ENCODE assay signal across 8 cellular contexts in the genomic region with DNA sequence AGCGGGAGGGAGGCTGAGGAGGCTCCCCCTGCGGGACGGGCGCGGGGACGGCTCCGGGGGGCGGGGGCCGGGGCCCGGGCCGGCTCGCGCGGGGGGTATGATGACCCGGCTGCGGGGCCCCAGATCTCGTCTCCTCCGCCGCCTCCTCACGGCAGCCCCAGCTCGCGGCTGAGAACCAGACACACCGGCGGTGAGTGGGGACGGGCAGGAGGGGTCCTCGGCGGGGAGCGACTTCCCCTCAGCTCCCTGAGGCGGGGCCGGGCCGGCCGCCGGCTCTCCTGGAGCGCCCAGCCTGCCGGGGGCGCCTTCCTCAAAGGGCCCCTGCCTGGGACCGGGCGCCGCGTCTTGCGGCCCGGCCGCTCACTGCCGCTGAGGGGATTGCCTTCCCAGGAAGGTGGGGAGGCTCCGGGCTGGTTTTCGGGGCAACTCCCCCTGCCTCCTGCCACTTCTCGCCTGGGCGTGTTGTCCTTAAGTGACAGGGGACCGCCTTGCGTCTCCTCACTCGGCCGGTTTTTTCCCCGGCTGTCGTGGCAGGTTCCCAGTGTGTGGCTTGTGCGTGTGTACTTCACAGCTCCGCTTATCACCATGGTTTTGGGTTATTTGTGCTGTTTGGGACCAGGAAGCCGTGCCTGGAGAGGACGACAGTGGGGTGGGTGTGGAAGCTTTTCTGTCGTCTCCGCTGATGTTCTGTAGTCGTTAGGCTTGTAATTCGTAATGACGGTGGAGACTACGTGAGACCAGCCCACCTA. TPM values are rescaled to one million over a fixed set of nuclear protein-coding genes. Genes with fewer than 3 reads are reported as not detected.
DNase-seq lines count a peak whose midpoint lies in the region; ATAC-seq, FAIRE-seq and TF ChIP-seq lines count a peak whose summit lies in the region.

No MANE protein-coding gene starts in this region.

- H3K79me2 ChIP-seq in HepG2 (ENCODE audit: insufficient read depth, low read length): peaks cover 51% of the 10 kb centered on the region

- no peaks in the 10 kb centered on the region for H3K36me3 ChIP-seq in HepG2 (replicated peaks in 1 of 2; ENCODE audit: control insufficient read depth in 1 of 2, insufficient read depth in 2 of 2, low read length in 2 of 2)

- H3K9ac ChIP-seq in HepG2 (ENCODE audit: insufficient read depth, low read depth, low read length): peak overlapping the region; percentile 96

- peak; percentile 61 for DNase-seq in ELF-1 (ENCODE audit: low read depth, low spot score)
- DNase-seq in HuH-7 (ENCODE audit: low spot score): peak; percentile 34
- DNase-seq in activated CD4-positive, alpha-beta T cell treated with anti-CD3 and anti-CD28 coated beads for 36 hours: peak; percentile 82
- peak; percentile 45 for DNase-seq in cerebellum (ENCODE audit: low spot score)
- no peak for DNase-seq in HepG2 (ENCODE audit: low spot score)
- peak; percentile 29 to 43 (median 35) for DNase-seq in stimulated activated CD4-positive, alpha-beta T cell treated with anti-CD3 and anti-CD28 coated beads, TNF-alpha, amount 100 ng/mL, for 1 hour (ENCODE audit: low read depth in 3 of 3, low spot score in 1 of 3)
- no peak for DNase-seq in NCI-H128 (lab: John Stamatoyannopoulos, UW; ENCODE audit: unreplicated experiment)

- no peaks in the 10 kb centered on the region for H3K9me3 Mint-ChIP-seq in activated CD4-positive, alpha-beta T cell treated with anti-CD3 and anti-CD28 coated beads for 36 hours (ENCODE audit: low read depth)

- H3K9me3 ChIP-seq in HepG2 (ENCODE audit: low read length): no peaks in the 10 kb centered on the region

- BruUV-seq in HepG2 (replicated peaks; lab: Mats Ljungman, UMichigan): no TSS peak

- peak overlapping the region; percentile 99 for H3K27ac ChIP-seq in HepG2 (ENCODE audit: extremely low read length, insufficient read depth, low read length)

- CTCF ChIA-PET in activated CD4-positive, alpha-beta T cell treated with anti-CD3 and anti-CD28 coated beads for 36 hours (lab: Charles Lee): interaction anchor here (0.9 to 13.6 kb wide), 13 partner anchors 10 to 118 kb away, joined by 3 to 155 read pairs (median 5); partner anchors contain the start of genes AP4B1, DCLRE1B and RSBN1
- CTCF ChIA-PET in HepG2 (lab: Yijun Ruan, JAX; ENCODE audit: low intra/inter-chr PET ratio, low total read pairs): interaction anchor here (1.1 kb wide), 1 partner anchor 25 kb away, joined by 3 read pairs; the partner anchor contains the start of genes AP4B1 and DCLRE1B

- no peaks in the 10 kb centered on the region; a peak in 1 of 5 replicates for H3K27me3 ChIP-seq in HepG2 (ENCODE audit: control insufficient read depth in 1 of 2, insufficient read depth in 2 of 2, low read length in 2 of 2)

- intact Hi-C loops in activated CD4-positive, alpha-beta T cell treated with anti-CD3 and anti-CD28 coated beads for 36 hours (cut with DNase I, micrococcal nuclease): loop anchor here (1.0 to 5.0 kb wide), 14 partner anchors 17 to 1311 kb away; partner anchors contain the start of genes DCLRE1B (in 2 of the 2), OLFML3 (in 2 of the 2), PTPN22 (in 2 of the 2) and RSBN1 (in 2 of the 2)
- intact Hi-C loops in HepG2 (cut with micrococcal nuclease; ENCODE audit: unreplicated experiment): loop anchor here (1.0 to 2.0 kb wide), 3 partner anchors 19 to 95 kb away; partner anchors contain the start of gene DCLRE1B

- peaks cover 58% of the 10 kb centered on the region for H3K4me1 ChIP-seq in HepG2 (ENCODE audit: insufficient read depth, low read length)

- no peaks in the 10 kb centered on the region for H3K27me3 Mint-ChIP-seq in activated CD4-positive, alpha-beta T cell treated with anti-CD3 and anti-CD28 coated beads for 36 hours

- peak overlapping the region; percentile 84 for H3K4me3 Mint-ChIP-seq in activated CD4-positive, alpha-beta T cell treated with anti-CD3 and anti-CD28 coated beads for 36 hours

- peaks cover 11% of the 10 kb centered on the region for H3K36me3 Mint-ChIP-seq in activated CD4-positive, alpha-beta T cell treated with anti-CD3 and anti-CD28 coated beads for 36 hours (ENCODE audit: low read depth)

- 0% methylated on average over 19 of the region's 64 CpGs for WGBS in HepG2 (ENCODE audit: low lambda C conversion rate)

- peak; percentile 37 for TF ChIP-seq CTCF in HepG2 (CRISPR knock-in tag; IDR thresholded peaks at IDR 0.05)

- peak overlapping the region; percentile 90 for H3K27ac Mint-ChIP-seq in activated CD4-positive, alpha-beta T cell treated with anti-CD3 and anti-CD28 coated beads for 36 hours

- peak; percentile 34; the same call in 1 of the 2 replicates for TF ChIP-seq RAD21 in HepG2 (CRISPR knock-in tag; IDR thresholded peaks at IDR 0.05)

- H2AFZ ChIP-seq in HepG2 (ENCODE audit: low read length): no peak overlapping the region

- peak overlapping the region; percentile 90 to 99 (median 99) for H3K4me3 ChIP-seq in HepG2 (replicated peaks in 1 of 3; ENCODE audit: insufficient read depth in 1 of 3, low read depth in 2 of 3, low read length in 3 of 3)

- no peak for FAIRE-seq in HepG2 (lab: Jason Lieb, UNC)

- H3K4me2 ChIP-seq in HepG2 (ENCODE audit: low read depth, low read length): peak overlapping the region; percentile 81

- ATAC-seq in GM21447 (IDR thresholded peaks at IDR 0.05; ENCODE audit: unreplicated experiment) (peak; percentile 26), HepG2 (peak; percentile 56)
- ATAC-seq in activated CD4-positive, alpha-beta T cell treated with anti-CD3 and anti-CD28 coated beads for 36 hours: peak; percentile 40

- peak in 1 of 2 experiments; percentile 24; a peak in 1 of 4 replicates for TF ChIP-seq POLR2A in HepG2 (IDR thresholded peaks at IDR 0.05; ENCODE audit: insufficient read depth in 1 of 2, low read depth in 2 of 2, low read length in 2 of 2)

- POLR2A ChIA-PET in activated CD4-positive, alpha-beta T cell treated with anti-CD3 and anti-CD28 coated beads for 36 hours (lab: Charles Lee): interaction anchor here (0.6 to 4.3 kb wide), 16 partner anchors 10 to 1159 kb away, joined by 3 to 78 read pairs (median 4); partner anchors contain the start of genes AP4B1, DCLRE1B, PHTF1 and RSBN1
- POLR2A ChIA-PET in HepG2 (lab: Yijun Ruan, JAX): interaction anchor here (0.7 to 4.4 kb wide), 11 partner anchors 9 to 171 kb away, joined by 3 to 102 read pairs (median 5); partner anchors contain the start of genes AP4B1, DCLRE1B, PHTF1 and RSBN1

- H3K4me1 Mint-ChIP-seq in activated CD4-positive, alpha-beta T cell treated with anti-CD3 and anti-CD28 coated beads for 36 hours: peaks cover 46% of the 10 kb centered on the region

- TF ChIP-seq EP300 in HepG2 (IDR thresholded peaks at IDR 0.05; ENCODE audit: low read depth in 2 of 2, low read length in 2 of 2): no peak
- TF ChIP-seq EP300 in HepG2 (CRISPR knock-in tag; IDR thresholded peaks at IDR 0.05; ENCODE audit: borderline replicate concordance): no peak

- peaks cover 17% of the 10 kb centered on the region for H4K20me1 ChIP-seq in HepG2 (ENCODE audit: insufficient read depth, low read length)

- in situ Hi-C loops in HepG2 (cut with HindIII; ENCODE audit: extremely low pct_ligation_motif_present, low pct_unique_long_range_greater_than_20kb): no loop called here

RNA-seq across cellular contexts. Expression of gene HIPK1, which starts 0.8 kb away (rescaled TPM):
- total RNA-seq in activated CD4-positive, alpha-beta T cell treated with anti-CD3 and anti-CD28 coated beads for 36 hours: 10 to 100 TPM; 42.2 to 50.3 TPM
- total RNA-seq in cerebellum: 46.9 TPM
- 20.8 and 28.9 TPM in 2 replicates for total RNA-seq in HepG2 (2016; rRNA removed; fragmentation: Illumina TruSeq; extraction: Trizol)
- 2.6 and 3.3 TPM in 2 replicates for total RNA-seq in HepG2 (2016; cell fraction: cytosol; rRNA removed; fragmentation: Illumina TruSeq; extraction: Trizol; ENCODE audit: low read depth)
- 21.2 and 27.9 TPM in 2 replicates for total RNA-seq in HepG2 (2016; cell fraction: insoluble cytoplasmic fraction; rRNA removed; fragmentation: Illumina TruSeq; extraction: Trizol)
- 9.1 and 10.1 TPM in 2 replicates for total RNA-seq in HepG2 (2016; cell fraction: membrane; rRNA removed; fragmentation: Illumina TruSeq; extraction: Trizol)
- 17.6 and 20.7 TPM in 2 replicates for total RNA-seq in HepG2 (2016; cell fraction: nucleus; rRNA removed; fragmentation: Illumina TruSeq; extraction: Trizol)
- 31.8 and 33.4 TPM in 2 replicates for polyA plus RNA-seq in HepG2 (2011; rRNA removed)
- 23.7 and 24.9 TPM in 2 replicates for polyA plus RNA-seq in HepG2 (2011; cell fraction: cytosol; rRNA removed)
- polyA plus RNA-seq in HepG2 (2011; cell fraction: nucleus; rRNA removed): 27.2 and 33.2 TPM in 2 replicates
- polyA plus RNA-seq in HepG2 (2012): 17.6 and 21.9 TPM in 2 replicates
- 0.47 and 0.53 TPM in 2 replicates for polyA plus RNA-seq in HepG2 (2016; cell fraction: cytosol; fragmentation: Illumina TruSeq; extraction: Trizol; ENCODE audit: low read depth)
- 22.0 and 23.3 TPM in 2 replicates for polyA plus RNA-seq in HepG2 (2016; cell fraction: insoluble cytoplasmic fraction; fragmentation: Illumina TruSeq; extraction: Trizol; ENCODE audit: low read depth)
- polyA plus RNA-seq in HepG2 (2016; cell fraction: membrane; fragmentation: Illumina TruSeq; extraction: Trizol; ENCODE audit: low read depth): 3.1 and 4.1 TPM in 2 replicates
- 21.7 and 22.1 TPM in 2 replicates for polyA plus RNA-seq in HepG2 (2016; cell fraction: nucleus; fragmentation: Illumina TruSeq; extraction: Trizol; ENCODE audit: insufficient read depth, low read depth)
- 188 and 239 TPM in 2 replicates for polyA minus RNA-seq in HepG2 (2011; rRNA and poly(A)+ RNA removed; ENCODE audit: low replicate concordance)
- 49.5 and 56.5 TPM in 2 replicates for polyA minus RNA-seq in HepG2 (2011; cell fraction: cytosol; rRNA and poly(A)+ RNA removed)
- 32.8 and 43.5 TPM in 2 replicates for polyA minus RNA-seq in HepG2 (2011; cell fraction: nucleus; rRNA and poly(A)+ RNA removed)

RNA-seq across cellular contexts. Expression of gene DCLRE1B, which starts 24.8 kb away (rescaled TPM):
- total RNA-seq in activated CD4-positive, alpha-beta T cell treated with anti-CD3 and anti-CD28 coated beads for 36 hours: 10 to 100 TPM; 18.2 to 21.8 TPM
- total RNA-seq in cerebellum (9.3 TPM), HepG2 (2016; rRNA removed; fragmentation: Illumina TruSeq; extraction: Trizol) (8.0 and 11.5 TPM in 2 replicates)
- total RNA-seq in HepG2 (2016; cell fraction: cytosol; rRNA removed; fragmentation: Illumina TruSeq; extraction: Trizol; ENCODE audit: low read depth): 1.3 and 1.4 TPM in 2 replicates
- 7.3 and 9.5 TPM in 2 replicates for total RNA-seq in HepG2 (2016; cell fraction: insoluble cytoplasmic fraction; rRNA removed; fragmentation: Illumina TruSeq; extraction: Trizol)
- total RNA-seq in HepG2 (2016; cell fraction: membrane; rRNA removed; fragmentation: Illumina TruSeq; extraction: Trizol): 5.6 and 5.7 TPM in 2 replicates
- 3.4 and 4.6 TPM in 2 replicates for total RNA-seq in HepG2 (2016; cell fraction: nucleus; rRNA removed; fragmentation: Illumina TruSeq; extraction: Trizol)
- 2.3 and 2.7 TPM in 2 replicates for polyA plus RNA-seq in HepG2 (2011; rRNA removed)
- 2.3 and 2.9 TPM in 2 replicates for polyA plus RNA-seq in HepG2 (2011; cell fraction: cytosol; rRNA removed)
- polyA plus RNA-seq in HepG2 (2011; cell fraction: nucleus; rRNA removed): 1.4 and 1.5 TPM in 2 replicates
- 4.4 and 6.4 TPM in 2 replicates for polyA plus RNA-seq in HepG2 (2012)
- 1.1 and 1.4 TPM in 2 replicates for polyA plus RNA-seq in HepG2 (2016; cell fraction: cytosol; fragmentation: Illumina TruSeq; extraction: Trizol; ENCODE audit: low read depth)
- 12.5 and 13.5 TPM in 2 replicates for polyA plus RNA-seq in HepG2 (2016; cell fraction: insoluble cytoplasmic fraction; fragmentation: Illumina TruSeq; extraction: Trizol; ENCODE audit: low read depth)
- polyA plus RNA-seq in HepG2 (2016; cell fraction: membrane; fragmentation: Illumina TruSeq; extraction: Trizol; ENCODE audit: low read depth): 3.2 and 5.2 TPM in 2 replicates
- 6.1 and 6.6 TPM in 2 replicates for polyA plus RNA-seq in HepG2 (2016; cell fraction: nucleus; fragmentation: Illumina TruSeq; extraction: Trizol; ENCODE audit: insufficient read depth, low read depth)
- 5.8 and 20.0 TPM in 2 replicates for polyA minus RNA-seq in HepG2 (2011; rRNA and poly(A)+ RNA removed; ENCODE audit: low replicate concordance)
- 2.1 and 2.3 TPM in 2 replicates for polyA minus RNA-seq in HepG2 (2011; cell fraction: cytosol; rRNA and poly(A)+ RNA removed)
- 1.4 and 1.7 TPM in 2 replicates for polyA minus RNA-seq in HepG2 (2011; cell fraction: nucleus; rRNA and poly(A)+ RNA removed)

RNA-seq across cellular contexts. Expression of gene AP4B1, which starts 25.3 kb away (rescaled TPM):
- 10 to 100 TPM; 27.7 to 39.2 TPM for total RNA-seq in activated CD4-positive, alpha-beta T cell treated with anti-CD3 and anti-CD28 coated beads for 36 hours
- total RNA-seq in cerebellum (29.8 TPM), HepG2 (2016; rRNA removed; fragmentation: Illumina TruSeq; extraction: Trizol) (9.7 and 12.0 TPM in 2 replicates)
- total RNA-seq in HepG2 (2016; cell fraction: cytosol; rRNA removed; fragmentation: Illumina TruSeq; extraction: Trizol; ENCODE audit: low read depth): 2.7 and 3.8 TPM in 2 replicates
- 11.0 TPM in 2 replicates for total RNA-seq in HepG2 (2016; cell fraction: insoluble cytoplasmic fraction; rRNA removed; fragmentation: Illumina TruSeq; extraction: Trizol)
- total RNA-seq in HepG2 (2016; cell fraction: membrane; rRNA removed; fragmentation: Illumina TruSeq; extraction: Trizol): 3.2 and 4.5 TPM in 2 replicates
- total RNA-seq in HepG2 (2016; cell fraction: nucleus; rRNA removed; fragmentation: Illumina TruSeq; extraction: Trizol): 9.5 and 10.7 TPM in 2 replicates
- 7.7 and 8.5 TPM in 2 replicates for polyA plus RNA-seq in HepG2 (2011; rRNA removed)
- polyA plus RNA-seq in HepG2 (2011; cell fraction: cytosol; rRNA removed): 3.2 and 3.9 TPM in 2 replicates
- 19.9 and 25.7 TPM in 2 replicates for polyA plus RNA-seq in HepG2 (2011; cell fraction: nucleus; rRNA removed)
- 5.9 and 7.4 TPM in 2 replicates for polyA plus RNA-seq in HepG2 (2012)
- polyA plus RNA-seq in HepG2 (2016; cell fraction: cytosol; fragmentation: Illumina TruSeq; extraction: Trizol; ENCODE audit: low read depth): 0.76 and 0.99 TPM in 2 replicates
- polyA plus RNA-seq in HepG2 (2016; cell fraction: insoluble cytoplasmic fraction; fragmentation: Illumina TruSeq; extraction: Trizol; ENCODE audit: low read depth): 7.3 and 8.2 TPM in 2 replicates
- 1.7 and 1.8 TPM in 2 replicates for polyA plus RNA-seq in HepG2 (2016; cell fraction: membrane; fragmentation: Illumina TruSeq; extraction: Trizol; ENCODE audit: low read depth)
- polyA plus RNA-seq in HepG2 (2016; cell fraction: nucleus; fragmentation: Illumina TruSeq; extraction: Trizol; ENCODE audit: insufficient read depth, low read depth): 25.9 and 26.7 TPM in 2 replicates
- polyA minus RNA-seq in HepG2 (2011; rRNA and poly(A)+ RNA removed; ENCODE audit: low replicate concordance): 6.5 and 29.5 TPM in 2 replicates
- 4.1 and 4.3 TPM in 2 replicates for polyA minus RNA-seq in HepG2 (2011; cell fraction: cytosol; rRNA and poly(A)+ RNA removed)
- 33.3 and 38.8 TPM in 2 replicates for polyA minus RNA-seq in HepG2 (2011; cell fraction: nucleus; rRNA and poly(A)+ RNA removed)

RNA-seq across cellular contexts. Expression of gene BCL2L15, which starts 42.5 kb away (rescaled TPM):
- total RNA-seq in activated CD4-positive, alpha-beta T cell treated with anti-CD3 and anti-CD28 coated beads for 36 hours: 1 to 10 TPM; 1.1 to 1.3 TPM
- total RNA-seq in cerebellum: 0.91 TPM
- total RNA-seq in HepG2 (2016; rRNA removed; fragmentation: Illumina TruSeq; extraction: Trizol): 0.27 TPM in 1 of 2 replicates, not detected in the other
- total RNA-seq in HepG2 (2016; cell fraction: cytosol; rRNA removed; fragmentation: Illumina TruSeq; extraction: Trizol; ENCODE audit: low read depth): not detected in 2 replicates
- 0.04 and 0.09 TPM in 2 replicates for total RNA-seq in HepG2 (2016; cell fraction: insoluble cytoplasmic fraction; rRNA removed; fragmentation: Illumina TruSeq; extraction: Trizol)
- total RNA-seq in HepG2 (2016; cell fraction: membrane; rRNA removed; fragmentation: Illumina TruSeq; extraction: Trizol): 0.07 TPM in 1 of 2 replicates, not detected in the other
- 0.09 and 0.22 TPM in 2 replicates for total RNA-seq in HepG2 (2016; cell fraction: nucleus; rRNA removed; fragmentation: Illumina TruSeq; extraction: Trizol)
- polyA plus RNA-seq in HepG2 (2011; rRNA removed): 0.03 TPM in 2 replicates
- not detected in 2 replicates for polyA plus RNA-seq in HepG2 (2011; cell fraction: cytosol; rRNA removed)
- polyA plus RNA-seq in HepG2 (2011; cell fraction: nucleus; rRNA removed): 0.09 and 0.11 TPM in 2 replicates
- 0.03 TPM in 1 of 2 replicates, not detected in the other for polyA plus RNA-seq in HepG2 (2012)
- polyA plus RNA-seq in HepG2 (2016; cell fraction: cytosol; fragmentation: Illumina TruSeq; extraction: Trizol; ENCODE audit: low read depth): not detected in 2 replicates
- not detected in 2 replicates for polyA plus RNA-seq in HepG2 (2016; cell fraction: insoluble cytoplasmic fraction; fragmentation: Illumina TruSeq; extraction: Trizol; ENCODE audit: low read depth)
- not detected in 2 replicates for polyA plus RNA-seq in HepG2 (2016; cell fraction: membrane; fragmentation: Illumina TruSeq; extraction: Trizol; ENCODE audit: low read depth)
- 1.1 and 1.3 TPM in 2 replicates for polyA plus RNA-seq in HepG2 (2016; cell fraction: nucleus; fragmentation: Illumina TruSeq; extraction: Trizol; ENCODE audit: insufficient read depth, low read depth)
- polyA minus RNA-seq in HepG2 (2011; rRNA and poly(A)+ RNA removed; ENCODE audit: low replicate concordance): 0.47 TPM in 1 of 2 replicates, not detected in the other
- not detected in 2 replicates for polyA minus RNA-seq in HepG2 (2011; cell fraction: cytosol; rRNA and poly(A)+ RNA removed)
- 0.37 and 0.52 TPM in 2 replicates for polyA minus RNA-seq in HepG2 (2011; cell fraction: nucleus; rRNA and poly(A)+ RNA removed)

RNA-seq across cellular contexts. Expression of gene OLFML3, which starts 49.4 kb away (rescaled TPM):
- total RNA-seq in activated CD4-positive, alpha-beta T cell treated with anti-CD3 and anti-CD28 coated beads for 36 hours: under 1 TPM in 1 of 2 experiments, not detected in 1; 0.11 TPM
- 26.4 TPM for total RNA-seq in cerebellum
- total RNA-seq in HepG2 (2016; rRNA removed; fragmentation: Illumina TruSeq; extraction: Trizol): 2.1 and 5.1 TPM in 2 replicates
- 0.71 and 0.81 TPM in 2 replicates for total RNA-seq in HepG2 (2016; cell fraction: cytosol; rRNA removed; fragmentation: Illumina TruSeq; extraction: Trizol; ENCODE audit: low read depth)
- 1.9 and 5.7 TPM in 2 replicates for total RNA-seq in HepG2 (2016; cell fraction: insoluble cytoplasmic fraction; rRNA removed; fragmentation: Illumina TruSeq; extraction: Trizol)
- total RNA-seq in HepG2 (2016; cell fraction: membrane; rRNA removed; fragmentation: Illumina TruSeq; extraction: Trizol): 1.1 TPM in 2 replicates
- 4.8 and 6.4 TPM in 2 replicates for total RNA-seq in HepG2 (2016; cell fraction: nucleus; rRNA removed; fragmentation: Illumina TruSeq; extraction: Trizol)
- 1.4 and 2.0 TPM in 2 replicates for polyA plus RNA-seq in HepG2 (2011; rRNA removed)
- 1.3 and 1.9 TPM in 2 replicates for polyA plus RNA-seq in HepG2 (2011; cell fraction: cytosol; rRNA removed)
- polyA plus RNA-seq in HepG2 (2011; cell fraction: nucleus; rRNA removed): 0.76 and 0.92 TPM in 2 replicates
- polyA plus RNA-seq in HepG2 (2012): 0.63 and 1.3 TPM in 2 replicates
- polyA plus RNA-seq in HepG2 (2016; cell fraction: cytosol; fragmentation: Illumina TruSeq; extraction: Trizol; ENCODE audit: low read depth): 0.66 and 0.72 TPM in 2 replicates
- polyA plus RNA-seq in HepG2 (2016; cell fraction: insoluble cytoplasmic fraction; fragmentation: Illumina TruSeq; extraction: Trizol; ENCODE audit: low read depth): 2.1 and 2.5 TPM in 2 replicates
- 0.92 and 1.4 TPM in 2 replicates for polyA plus RNA-seq in HepG2 (2016; cell fraction: membrane; fragmentation: Illumina TruSeq; extraction: Trizol; ENCODE audit: low read depth)
- 8.2 and 9.1 TPM in 2 replicates for polyA plus RNA-seq in HepG2 (2016; cell fraction: nucleus; fragmentation: Illumina TruSeq; extraction: Trizol; ENCODE audit: insufficient read depth, low read depth)
- polyA minus RNA-seq in HepG2 (2011; rRNA and poly(A)+ RNA removed; ENCODE audit: low replicate concordance): 0.37 and 3.1 TPM in 2 replicates
- 0.40 and 0.88 TPM in 2 replicates for polyA minus RNA-seq in HepG2 (2011; cell fraction: cytosol; rRNA and poly(A)+ RNA removed)
- polyA minus RNA-seq in HepG2 (2011; cell fraction: nucleus; rRNA and poly(A)+ RNA removed): 0.77 and 1.1 TPM in 2 replicates

Comparison
In these comparisons a context has a peak if more than half of its experiments do, and no peak if none do; other contexts are left out.
1. DNase-seq: peak in ELF-1 (single experiment), HuH-7 (single experiment), activated CD4-positive, alpha-beta T cell treated with anti-CD3 and anti-CD28 coated beads for 36 hours (single experiment), cerebellum (single experiment) and stimulated activated CD4-positive, alpha-beta T cell treated with anti-CD3 and anti-CD28 coated beads, TNF-alpha, amount 100 ng/mL, for 1 hour (3 of 3); none in HepG2 (single experiment) and NCI-H128 (single experiment).
2. Peak in every context shown above with its lines, with median percentiles within 50 percentile points of each other: ATAC-seq.